In the genomic region with DNA sequence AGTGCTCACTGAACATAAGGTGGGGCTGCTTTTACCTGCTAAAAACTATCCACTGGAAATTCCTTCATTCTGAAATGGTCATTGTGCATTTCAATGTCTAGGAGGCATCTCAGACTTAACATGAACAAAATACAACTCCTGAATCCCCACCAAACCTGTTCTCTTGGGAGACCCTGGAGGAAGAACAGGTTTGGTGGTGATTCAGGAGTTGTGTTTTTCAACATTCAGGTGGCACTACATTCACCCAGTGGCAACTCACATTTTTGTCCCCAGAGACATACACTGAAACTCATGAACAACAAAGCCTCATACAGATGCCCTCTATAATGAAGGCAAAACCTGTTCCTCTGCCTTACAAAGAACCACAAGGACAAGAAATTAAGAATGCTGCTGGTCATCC, we compare ENCODE assay signal across 34 cellular contexts.
DNase-seq lines count a peak whose midpoint lies in the region; ATAC-seq and TF ChIP-seq lines count a peak whose summit lies in the region.
"Had no signal": no experiment of that assay in that cellular context is flagged by ENCODE, and none has a peak within 500 bp of the region (broad histone marks: within the 10 kb centered on the region; RNA-seq: fewer than 3 reads in every experiment).

No MANE protein-coding gene starts in this region.

- TF ChIP-seq POLR2A in esophagus squamous epithelium (IDR thresholded peaks at IDR 0.05) (no peak), tibial nerve (IDR thresholded peaks at IDR 0.05) (no peak)

- no peaks in the 10 kb centered on the region for H3K27me3 Mint-ChIP-seq in activated T-cell treated with anti-CD3 and anti-CD28 coated beads, Interleukin-2, amount 50 U/mL, for 72 hours (ENCODE audit: low read depth)
- H3K27me3 Mint-ChIP-seq in activated T-cell treated with anti-CD3 and anti-CD28 coated beads, Interleukin-2, amount 50 U/mL, for 4 hours (ENCODE audit: low read depth): no peaks in the 10 kb centered on the region
- H3K27me3 Mint-ChIP-seq in activated T-helper 17 cell treated with anti-CD3 and anti-CD28 coated beads, Interleukin-2, amount 50 U/mL, for 72 hours: no peaks in the 10 kb centered on the region
- H3K27me3 Mint-ChIP-seq in type B pancreatic cell: no peaks in the 10 kb centered on the region
- no peaks in the 10 kb centered on the region for H3K27me3 Mint-ChIP-seq in osteocyte (ENCODE audit: unreplicated experiment)
- H3K27me3 Mint-ChIP-seq: activated CD4-positive, alpha-beta memory T cell treated with anti-CD3 and anti-CD28 coated beads, Interleukin-2, amount 10 ng/mL, durations not matched to agents 7 days and 5 days; activated naive CD8-positive, alpha-beta T cell treated with anti-CD3 and anti-CD28 coated beads, Interleukin-2, amount 10 ng/mL, durations not matched to agents 7 days and 5 days; stimulated activated memory B cell treated with anti-CD40 and anti-IgM and Interleukin-4, amounts not matched to agents 10 μg/mL and 1 μg/mL and 100 μg/mL, for 72 hours had no signal

- H3K27me3 ChIP-seq in esophagus squamous epithelium (no peaks in the 10 kb centered on the region), tibial nerve (no peaks in the 10 kb centered on the region)
- H3K27me3 ChIP-seq: cardiac muscle cell, MG63, pancreas, upper lobe of right lung had no signal

- H3K27ac Mint-ChIP-seq in activated T-cell treated with anti-CD3 and anti-CD28 coated beads, Interleukin-2, amount 50 U/mL, for 72 hours: peak overlapping the region; percentile 70
- peak overlapping the region; percentile 81 for H3K27ac Mint-ChIP-seq in activated T-helper 17 cell treated with anti-CD3 and anti-CD28 coated beads, Interleukin-2, amount 50 U/mL, for 72 hours
- H3K27ac Mint-ChIP-seq in type B pancreatic cell: peak overlapping the region; percentile 95
- no peak overlapping the region for H3K27ac Mint-ChIP-seq in osteocyte (ENCODE audit: unreplicated experiment)
- H3K27ac Mint-ChIP-seq: activated CD4-positive, alpha-beta memory T cell treated with anti-CD3 and anti-CD28 coated beads, Interleukin-2, amount 10 ng/mL, durations not matched to agents 7 days and 5 days; activated naive CD8-positive, alpha-beta T cell treated with anti-CD3 and anti-CD28 coated beads, Interleukin-2, amount 10 ng/mL, durations not matched to agents 7 days and 5 days; CD8-positive, alpha-beta T cell; nephron; stimulated activated memory B cell treated with anti-CD40 and anti-IgM and Interleukin-4, amounts not matched to agents 10 μg/mL and 1 μg/mL and 100 μg/mL, for 72 hours had no signal

- no peak overlapping the region for H3K4me3 Mint-ChIP-seq in activated T-cell treated with anti-CD3 and anti-CD28 coated beads, Interleukin-2, amount 50 U/mL, for 72 hours
- H3K4me3 Mint-ChIP-seq in activated T-cell treated with anti-CD3 and anti-CD28 coated beads, Interleukin-2, amount 50 U/mL, for 4 hours: no peak overlapping the region
- H3K4me3 Mint-ChIP-seq in activated T-helper 17 cell treated with anti-CD3 and anti-CD28 coated beads, Interleukin-2, amount 50 U/mL, for 72 hours: no peak overlapping the region
- H3K4me3 Mint-ChIP-seq in type B pancreatic cell (peak overlapping the region; percentile 67), osteocyte (ENCODE audit: unreplicated experiment) (no peak overlapping the region)
- H3K4me3 Mint-ChIP-seq: activated CD4-positive, alpha-beta memory T cell treated with anti-CD3 and anti-CD28 coated beads, Interleukin-2, amount 10 ng/mL, durations not matched to agents 7 days and 5 days; activated naive CD8-positive, alpha-beta T cell treated with anti-CD3 and anti-CD28 coated beads, Interleukin-2, amount 10 ng/mL, durations not matched to agents 7 days and 5 days; CD8-positive, alpha-beta T cell; nephron; stimulated activated memory B cell treated with anti-CD40 and anti-IgM and Interleukin-4, amounts not matched to agents 10 μg/mL and 1 μg/mL and 100 μg/mL, for 72 hours had no signal

- H3K9me3 ChIP-seq in esophagus squamous epithelium (no peaks in the 10 kb centered on the region), tibial nerve (no peaks in the 10 kb centered on the region)
- H3K9me3 ChIP-seq: HAP-1, lower lobe of right lung, mucosa of descending colon, pancreas, upper lobe of right lung had no signal

- TF ChIP-seq EP300 in tibial nerve (IDR thresholded peaks at IDR 0.05): no peak

- no peak for TF ChIP-seq CTCF in esophagus squamous epithelium (IDR thresholded peaks at IDR 0.05)
- no peak for TF ChIP-seq CTCF in type B pancreatic cell (conservative IDR thresholded peaks at IDR 0.05)
- TF ChIP-seq CTCF in osteocyte (IDR thresholded peaks at IDR 0.05): no peak
- TF ChIP-seq CTCF in tibial nerve (IDR thresholded peaks at IDR 0.05): no peak

- H3K4me1 ChIP-seq in esophagus squamous epithelium (peaks cover 7 to 57% (median 26%) of the 10 kb centered on the region in 3 donors), tibial nerve (peaks cover 0 to 23% (median 0%) of the 10 kb centered on the region in 4 donors)
- H3K4me1 ChIP-seq: HAP-1, lower lobe of right lung, pancreas, upper lobe of right lung had no signal

- H3K4me3 ChIP-seq in esophagus squamous epithelium: no peak overlapping the region
- no peak overlapping the region for H3K4me3 ChIP-seq in tibial nerve
- H3K4me3 ChIP-seq: cardiac muscle cell, coronary artery, HAP-1, K562, lower lobe of right lung, MG63, mucosa of descending colon, pancreas, upper lobe of right lung had no signal

- ATAC-seq in activated T-cell treated with anti-CD3 and anti-CD28 coated beads, Interleukin-2, amount 50 U/mL, for 72 hours (replicated peaks in 1 of 2): no peak
- no peak for ATAC-seq in activated T-cell treated with anti-CD3 and anti-CD28 coated beads, Interleukin-2, amount 50 U/mL, for 4 hours
- no peak for ATAC-seq in activated T-helper 17 cell treated with anti-CD3 and anti-CD28 coated beads, Interleukin-2, amount 50 U/mL, for 72 hours (replicated peaks)
- ATAC-seq: CD8-positive, alpha-beta T cell; mucosa of descending colon; Panc1; pancreas; stimulated activated memory B cell treated with anti-CD40 and anti-IgM and Interleukin-4, amounts not matched to agents 10 μg/mL and 1 μg/mL and 100 μg/mL, for 72 hours; upper lobe of right lung had no signal

- H3K27ac ChIP-seq in esophagus squamous epithelium (peak overlapping the region in 3 of 4 donors; percentile 44 to 76 (median 59)), tibial nerve (no peak overlapping the region)
- H3K27ac ChIP-seq: cardiac muscle cell, coronary artery, lower lobe of right lung, pancreas, upper lobe of right lung had no signal

- no peak for DNase-seq in activated T-cell treated with anti-CD3 and anti-CD28 coated beads, Interleukin-2, amount 50 U/mL, for 72 hours
- DNase-seq in activated T-cell treated with anti-CD3 and anti-CD28 coated beads, Interleukin-2, amount 50 U/mL, for 4 hours: no peak
- DNase-seq in esophagus squamous epithelium (lab: John Stamatoyannopoulos, UW) (no peak), type B pancreatic cell (ENCODE audit: extremely low spot score, unreplicated experiment) (no peak), osteocyte (ENCODE audit: extremely low spot score, unreplicated experiment) (no peak), NCI-H1417 (lab: John Stamatoyannopoulos, UW) (no peak), tibial nerve (ENCODE audit: low spot score in 2 of 2) (no peak)
- DNase-seq: activated CD4-positive, alpha-beta memory T cell treated with anti-CD3 and anti-CD28 coated beads, Interleukin-2, amount 10 ng/mL, durations not matched to agents 7 days and 5 days; activated CD4-positive, alpha-beta T cell treated with anti-CD3 and anti-CD28 coated beads for 1 hour; activated effector memory CD4-positive, alpha-beta T cell treated with anti-CD3 and anti-CD28 coated beads, Interleukin-2, amount 50 U/mL, for 16 hours; activated naive CD8-positive, alpha-beta T cell treated with anti-CD3 and anti-CD28 coated beads, Interleukin-2, amount 10 ng/mL, durations not matched to agents 7 days and 5 days; AML-193; CD8-positive, alpha-beta T cell; DMS 273 treated with DMSO at 0.1 percent for 48 hours; effector CD8-positive, alpha-beta T cell; kidney glomerular epithelial cell; lower lobe of right lung; MG63; mucosa of descending colon; NCI-H2029; NCI-H2227 treated with DMSO at 0.1 percent for 48 hours; pancreas; retina; SHP77; substantia nigra; upper lobe of right lung had no signal

- no peaks in the 10 kb centered on the region for H3K36me3 Mint-ChIP-seq in activated T-cell treated with anti-CD3 and anti-CD28 coated beads, Interleukin-2, amount 50 U/mL, for 72 hours (ENCODE audit: insufficient read depth in 2 of 2)
- peaks cover 5% of the 10 kb centered on the region for H3K36me3 Mint-ChIP-seq in activated T-cell treated with anti-CD3 and anti-CD28 coated beads, Interleukin-2, amount 50 U/mL, for 4 hours (ENCODE audit: insufficient read depth)
- peaks cover 3% of the 10 kb centered on the region for H3K36me3 Mint-ChIP-seq in activated T-helper 17 cell treated with anti-CD3 and anti-CD28 coated beads, Interleukin-2, amount 50 U/mL, for 72 hours (ENCODE audit: low read depth)
- H3K36me3 Mint-ChIP-seq in type B pancreatic cell (peaks cover 5% of the 10 kb centered on the region), osteocyte (ENCODE audit: unreplicated experiment) (no peaks in the 10 kb centered on the region)

- peaks cover 68% of the 10 kb centered on the region for H3K4me1 Mint-ChIP-seq in activated T-cell treated with anti-CD3 and anti-CD28 coated beads, Interleukin-2, amount 50 U/mL, for 72 hours (ENCODE audit: low read depth)
- H3K4me1 Mint-ChIP-seq in activated T-cell treated with anti-CD3 and anti-CD28 coated beads, Interleukin-2, amount 50 U/mL, for 4 hours (ENCODE audit: low read depth): peaks cover 57% of the 10 kb centered on the region
- H3K4me1 Mint-ChIP-seq in activated T-helper 17 cell treated with anti-CD3 and anti-CD28 coated beads, Interleukin-2, amount 50 U/mL, for 72 hours: peaks cover 44% of the 10 kb centered on the region
- peaks cover 26% of the 10 kb centered on the region for H3K4me1 Mint-ChIP-seq in type B pancreatic cell (ENCODE audit: unreplicated experiment)
- no peaks in the 10 kb centered on the region for H3K4me1 Mint-ChIP-seq in osteocyte (ENCODE audit: unreplicated experiment)
- H3K4me1 Mint-ChIP-seq: nephron had no signal

- no peaks in the 10 kb centered on the region for H3K9me3 Mint-ChIP-seq in activated T-cell treated with anti-CD3 and anti-CD28 coated beads, Interleukin-2, amount 50 U/mL, for 72 hours
- no peaks in the 10 kb centered on the region for H3K9me3 Mint-ChIP-seq in activated T-cell treated with anti-CD3 and anti-CD28 coated beads, Interleukin-2, amount 50 U/mL, for 4 hours
- H3K9me3 Mint-ChIP-seq in activated T-helper 17 cell treated with anti-CD3 and anti-CD28 coated beads, Interleukin-2, amount 50 U/mL, for 72 hours: no peaks in the 10 kb centered on the region
- H3K9me3 Mint-ChIP-seq in type B pancreatic cell (no peaks in the 10 kb centered on the region), osteocyte (ENCODE audit: unreplicated experiment) (no peaks in the 10 kb centered on the region)
- H3K9me3 Mint-ChIP-seq: activated CD4-positive, alpha-beta memory T cell treated with anti-CD3 and anti-CD28 coated beads, Interleukin-2, amount 10 ng/mL, durations not matched to agents 7 days and 5 days; activated naive CD8-positive, alpha-beta T cell treated with anti-CD3 and anti-CD28 coated beads, Interleukin-2, amount 10 ng/mL, durations not matched to agents 7 days and 5 days; CD8-positive, alpha-beta T cell; nephron; stimulated activated memory B cell treated with anti-CD40 and anti-IgM and Interleukin-4, amounts not matched to agents 10 μg/mL and 1 μg/mL and 100 μg/mL, for 72 hours had no signal

- intact Hi-C loops in esophagus squamous epithelium (cut with DNase I): no loop called here

- no peaks in the 10 kb centered on the region for H3K36me3 ChIP-seq in esophagus squamous epithelium
- H3K36me3 ChIP-seq in tibial nerve: no peaks in the 10 kb centered on the region
- H3K36me3 ChIP-seq: cardiac muscle cell, HAP-1, lower lobe of right lung, MG63, pancreas, upper lobe of right lung had no signal

Comparison
In these comparisons a context has a peak if more than half of its experiments do, and no peak if none do; other contexts are left out.
1. H3K27ac ChIP-seq: peak in esophagus squamous epithelium (3 of 4); none in tibial nerve (0 of 4).